In the genomic region with DNA sequence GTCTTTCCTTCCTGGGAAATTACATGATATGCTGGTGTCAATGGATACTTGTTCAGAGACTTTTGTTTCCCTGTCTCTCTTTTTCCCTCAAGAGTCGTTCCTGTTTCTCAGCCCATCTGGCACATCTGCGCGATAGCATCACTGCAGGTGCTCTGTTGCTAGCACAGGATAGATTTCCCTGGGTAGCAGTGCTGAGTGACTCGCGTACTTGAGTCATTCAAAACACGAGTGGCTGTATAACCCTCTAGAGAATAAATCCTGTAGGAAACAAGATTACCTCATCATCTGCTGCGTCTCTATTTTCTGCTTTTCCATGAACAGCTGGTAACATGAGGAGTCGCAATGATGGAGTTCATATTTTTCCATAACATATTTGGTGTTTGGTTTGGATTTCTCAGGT, we compare ENCODE assay signal across 30 cellular contexts.
DNase-seq lines count a peak whose midpoint lies in the region; ATAC-seq and TF ChIP-seq lines count a peak whose summit lies in the region.
"Had no signal": no experiment of that assay in that cellular context is flagged by ENCODE, and none has a peak within 500 bp of the region (broad histone marks: within the 10 kb centered on the region; RNA-seq: fewer than 3 reads in every experiment).

No MANE protein-coding gene starts in this region.

- no peak overlapping the region for H3K4me3 ChIP-seq in mammary epithelial cell (replicated peaks in 1 of 3; ENCODE audit: insufficient read depth in 1 of 3, low read depth in 2 of 3, low read length in 3 of 3)
- H3K4me3 ChIP-seq in fibroblast of mammary gland (ENCODE audit: control insufficient read depth, low read depth, low read length), result no peak overlapping the region
- H3K4me3 ChIP-seq: A549, colonic mucosa, sigmoid colon, tibial artery had no signal

- H3K79me2 ChIP-seq in mammary epithelial cell (ENCODE audit: insufficient read depth, low read length), result no peaks in the 10 kb centered on the region

- H3K27me3 Mint-ChIP-seq in MCF 10A (ENCODE audit: insufficient read depth, unreplicated experiment), result no peaks in the 10 kb centered on the region
- H3K27me3 Mint-ChIP-seq: activated CD4-positive, alpha-beta memory T cell treated with anti-CD3 and anti-CD28 coated beads, Interleukin-2, amount 10 ng/mL, durations not matched to agents 7 days and 5 days; activated T-helper 17 cell treated with anti-CD3 and anti-CD28 coated beads, Interleukin-2, amount 50 U/mL, for 72 hours; CD4-positive, alpha-beta memory T cell; memory B cell; progenitor cell of endocrine pancreas; stimulated activated naive CD8-positive, alpha-beta T cell treated with anti-CD3 and anti-CD28 coated beads, Interleukin-15, amount 100 ng/mL, for 72 hours had no signal

- no peak overlapping the region for H3K4me2 ChIP-seq in mammary epithelial cell (ENCODE audit: insufficient read depth, low read depth, low read length)
- H3K4me2 ChIP-seq: A549 had no signal

- in situ Hi-C loops in mammary epithelial cell (cut with MboI; ENCODE audit: low sequenced_read_pairs in 2 of 2), result no loop called here

- H3K9me3 Mint-ChIP-seq in MCF 10A (ENCODE audit: unreplicated experiment), result no peaks in the 10 kb centered on the region
- H3K9me3 Mint-ChIP-seq: activated T-helper 17 cell treated with anti-CD3 and anti-CD28 coated beads, Interleukin-2, amount 50 U/mL, for 72 hours had no signal

- WGBS in mammary epithelial cell (ENCODE audit: low coverage, missing lambda C conversion rate), result 71% methylated on average over 8 of the region's 8 CpGs

- no peak overlapping the region for H3K27ac ChIP-seq in mammary epithelial cell (ENCODE audit: insufficient read depth, low read depth, low read length)
- H3K27ac ChIP-seq: A549, colonic mucosa, sigmoid colon, tibial artery had no signal

- H3K4me1 ChIP-seq in mammary epithelial cell (ENCODE audit: insufficient read depth, low read length), result no peaks in the 10 kb centered on the region
- H3K4me1 ChIP-seq: A549, colonic mucosa had no signal

- no TSS peak for BruUV-seq in mammary epithelial cell (replicated peaks; lab: Mats Ljungman, UMichigan)
- BruUV-seq in MCF 10A (replicated peaks; lab: Mats Ljungman, UMichigan), result no TSS peak

- H4K20me1 ChIP-seq in mammary epithelial cell (ENCODE audit: insufficient read depth, low read length), result no peaks in the 10 kb centered on the region

- H2AFZ ChIP-seq in mammary epithelial cell (ENCODE audit: low read depth, low read length), result no peak overlapping the region

- CTCF ChIA-PET in mammary epithelial cell (lab: Charles Lee; ENCODE audit: low non-redundant PET), result no interaction called here
- CTCF ChIA-PET in MCF 10A (lab: Yijun Ruan, JAX), result no interaction called here

- no peaks in the 10 kb centered on the region for H3K4me1 Mint-ChIP-seq in MCF 10A (ENCODE audit: insufficient read depth, unreplicated experiment)
- H3K4me1 Mint-ChIP-seq: activated CD4-positive, alpha-beta memory T cell treated with anti-CD3 and anti-CD28 coated beads, Interleukin-2, amount 10 ng/mL, durations not matched to agents 7 days and 5 days; activated T-helper 17 cell treated with anti-CD3 and anti-CD28 coated beads, Interleukin-2, amount 50 U/mL, for 72 hours; CD4-positive, alpha-beta memory T cell; memory B cell; stimulated activated naive CD8-positive, alpha-beta T cell treated with anti-CD3 and anti-CD28 coated beads, Interleukin-15, amount 100 ng/mL, for 72 hours had no signal

- no peaks in the 10 kb centered on the region for H3K36me3 Mint-ChIP-seq in MCF 10A (ENCODE audit: insufficient read depth, unreplicated experiment)
- H3K36me3 Mint-ChIP-seq: activated naive CD4-positive, alpha-beta T cell treated with anti-CD3 and anti-CD28 coated beads, Interleukin-2, amount 50 U/mL, for 72 hours; CD4-positive, alpha-beta memory T cell; memory B cell had no signal

- no peaks in the 10 kb centered on the region for H3K36me3 ChIP-seq in mammary epithelial cell (ENCODE audit: insufficient read depth, low read length)
- H3K36me3 ChIP-seq: colonic mucosa, sigmoid colon, tibial artery had no signal

- dilution Hi-C loops in mammary epithelial cell (cut with HindIII; ENCODE audit: low sequenced_read_pairs), result no loop called here

- H3K9me3 ChIP-seq in mammary epithelial cell (replicated peaks; ENCODE audit: insufficient read depth, low read length), result no peaks in the 10 kb centered on the region
- H3K9me3 ChIP-seq: A549, colonic mucosa, tibial artery had no signal

- DNase-seq in mammary epithelial cell (peak; percentile 3), MCF 10A (ENCODE audit: unreplicated experiment) (no peak), NCI-H524 treated with DMSO at 0.1 percent for 48 hours (lab: John Stamatoyannopoulos, UW) (peak; percentile 67), fibroblast of mammary gland (ENCODE audit: low read depth) (peak; percentile 68), stromal cell of bone marrow (ENCODE audit: low read depth) (peak; percentile 36), NCI-H2196 treated with DMSO at 0.1 percent for 48 hours (lab: John Stamatoyannopoulos, UW; ENCODE audit: unreplicated experiment) (no peak)
- DNase-seq: activated CD4-positive, alpha-beta memory T cell treated with anti-CD3 and anti-CD28 coated beads, Interleukin-2, amount 10 ng/mL, durations not matched to agents 7 days and 5 days; anterior cingulate cortex; CD4-positive, alpha-beta memory T cell; colonic mucosa; effector memory CD4-positive, alpha-beta T cell; foreskin melanocyte; left cardiac atrium; NCI-H1105; NCI-H2029; NCI-H510A treated with DMSO at 0.1 percent for 48 hours; RPMI8226; sigmoid colon; stimulated activated CD4-positive, alpha-beta T cell treated with anti-CD3 and anti-CD28 coated beads, Interleukin-15, amount 100 ng/mL, for 24 hours; stimulated activated naive CD8-positive, alpha-beta T cell treated with anti-CD3 and anti-CD28 coated beads, Interleukin-15, amount 100 ng/mL, for 72 hours; T-helper 1 cell; tibial artery had no signal

- no peak overlapping the region for H3K9ac ChIP-seq in mammary epithelial cell (ENCODE audit: insufficient read depth, low read length)

- no peak overlapping the region for H3K27ac Mint-ChIP-seq in MCF 10A (ENCODE audit: low read depth, unreplicated experiment)
- H3K27ac Mint-ChIP-seq: activated CD4-positive, alpha-beta memory T cell treated with anti-CD3 and anti-CD28 coated beads, Interleukin-2, amount 10 ng/mL, durations not matched to agents 7 days and 5 days; activated naive CD4-positive, alpha-beta T cell treated with anti-CD3 and anti-CD28 coated beads, Interleukin-2, amount 50 U/mL, for 72 hours; activated T-helper 17 cell treated with anti-CD3 and anti-CD28 coated beads, Interleukin-2, amount 50 U/mL, for 72 hours; CD4-positive, alpha-beta memory T cell; memory B cell; progenitor cell of endocrine pancreas; stimulated activated naive CD8-positive, alpha-beta T cell treated with anti-CD3 and anti-CD28 coated beads, Interleukin-15, amount 100 ng/mL, for 72 hours had no signal

- TF ChIP-seq CTCF in mammary epithelial cell (conservative IDR thresholded peaks at IDR 0.05 in 1 of 2, IDR thresholded peaks at IDR 0.05 in 1 of 2; ENCODE audit: extremely low read depth in 1 of 2, insufficient read depth in 1 of 2, low read depth in 1 of 2, low read length in 2 of 2) (no peak), MCF 10A (IDR thresholded peaks at IDR 0.05; ENCODE audit: unreplicated experiment) (no peak), fibroblast of mammary gland (conservative IDR thresholded peaks at IDR 0.05; ENCODE audit: control insufficient read depth, insufficient read depth, low read depth, low read length) (no peak)

- POLR2A ChIA-PET in MCF 10A (lab: Yijun Ruan, JAX), result no interaction called here

- intact Hi-C loops in mammary epithelial cell (cut with micrococcal nuclease), result no loop called here
- intact Hi-C loops in MCF 10A (cut with micrococcal nuclease), result no loop called here

- no peak overlapping the region for H3K4me3 Mint-ChIP-seq in MCF 10A (ENCODE audit: unreplicated experiment)
- H3K4me3 Mint-ChIP-seq: activated CD4-positive, alpha-beta memory T cell treated with anti-CD3 and anti-CD28 coated beads, Interleukin-2, amount 10 ng/mL, durations not matched to agents 7 days and 5 days; activated T-helper 17 cell treated with anti-CD3 and anti-CD28 coated beads, Interleukin-2, amount 50 U/mL, for 72 hours; CD4-positive, alpha-beta memory T cell; memory B cell; stimulated activated naive CD8-positive, alpha-beta T cell treated with anti-CD3 and anti-CD28 coated beads, Interleukin-15, amount 100 ng/mL, for 72 hours had no signal

- no peaks in the 10 kb centered on the region for H3K27me3 ChIP-seq in mammary epithelial cell (ENCODE audit: insufficient read depth, low read length)
- H3K27me3 ChIP-seq: colonic mucosa, sigmoid colon, tibial artery had no signal

- ATAC-seq in GM21381 (IDR thresholded peaks at IDR 0.05; ENCODE audit: unreplicated experiment) (no peak), GM21786 (IDR thresholded peaks at IDR 0.05; ENCODE audit: unreplicated experiment) (no peak)
- ATAC-seq: A549; activated CD4-positive, CD25-positive, alpha-beta regulatory T cell treated with anti-CD3 and anti-CD28 coated beads, Interleukin-2, amount 50 U/mL, for 24 hours; activated naive CD4-positive, alpha-beta T cell treated with anti-CD3 and anti-CD28 coated beads, Interleukin-2, amount 50 U/mL, for 72 hours; activated T-helper 17 cell treated with anti-CD3 and anti-CD28 coated beads, Interleukin-2, amount 50 U/mL, for 72 hours; stimulated activated naive CD8-positive, alpha-beta T cell treated with anti-CD3 and anti-CD28 coated beads, Interleukin-15, amount 100 ng/mL, for 72 hours had no signal

Comparison
In these comparisons a context has a peak if more than half of its experiments do, and no peak if none do; other contexts are left out.
1. DNase-seq: peak in mammary epithelial cell (single experiment), NCI-H524 treated with DMSO at 0.1 percent for 48 hours (single experiment), fibroblast of mammary gland (single experiment) and stromal cell of bone marrow (single experiment); none in MCF 10A (single experiment) and NCI-H2196 treated with DMSO at 0.1 percent for 48 hours (single experiment).